Comparison of ENCODE assay signal across 19 cellular contexts in the genomic region with DNA sequence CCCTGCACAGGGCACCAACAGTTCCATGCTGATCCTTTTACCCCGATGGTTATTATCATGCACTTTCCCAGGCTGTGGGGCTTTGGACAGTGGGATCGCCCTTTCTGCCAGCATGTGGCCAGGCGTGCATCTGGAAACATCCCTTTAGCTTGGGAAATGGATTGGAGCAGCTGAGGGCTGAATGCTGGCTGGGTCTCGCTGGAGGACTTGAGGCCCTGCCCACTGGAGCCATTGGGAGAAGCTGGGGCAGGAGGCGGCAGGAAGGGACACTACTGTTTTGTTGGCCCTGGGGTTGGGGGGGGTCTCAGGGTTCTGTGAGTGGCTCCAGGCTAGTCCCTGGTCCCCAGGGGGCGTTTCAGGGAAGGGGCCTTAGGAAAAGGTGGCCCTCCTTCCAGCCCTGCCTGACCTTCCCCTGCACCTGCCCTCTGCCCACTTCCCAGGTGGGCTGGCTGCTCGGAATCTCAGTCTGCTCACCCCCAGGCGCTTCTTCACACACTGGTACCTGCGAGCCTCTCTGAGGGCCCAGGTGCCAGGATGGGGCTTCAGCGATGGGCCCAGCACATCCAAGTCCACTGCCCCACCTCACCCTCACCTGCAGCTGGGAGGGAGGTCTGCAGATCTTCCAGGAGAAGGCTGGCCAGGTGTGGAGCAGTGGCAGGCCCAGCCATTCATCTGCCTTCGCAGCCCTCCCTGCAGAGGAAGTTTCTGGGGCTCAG. TPM values are rescaled to one million over a fixed set of nuclear protein-coding genes. Genes with fewer than 3 reads are reported as not detected.
A peak's percentile ranks its signal among the peaks of the same experiment; 100 is the strongest.
DNase-seq lines count a peak whose midpoint lies in the region; ATAC-seq, FAIRE-seq and TF ChIP-seq lines count a peak whose summit lies in the region.
"Had no signal": no experiment of that assay in that cellular context is flagged by ENCODE, and none has a peak within 500 bp of the region (broad histone marks: within the 10 kb centered on the region; RNA-seq: fewer than 3 reads in every experiment).

No MANE protein-coding gene starts in this region.

- H2AFZ ChIP-seq in OCI-LY7 (ENCODE audit: low read length): no peak overlapping the region
- H2AFZ ChIP-seq: GM23338 had no signal

- no peak overlapping the region for H3K9ac ChIP-seq in kidney (ENCODE audit: low read length in 2 of 2)

- no peak for TF ChIP-seq POLR2A in spleen (IDR thresholded peaks at IDR 0.05)

- H3K4me3 ChIP-seq in kidney (ENCODE audit: low read length in 2 of 2) (no peak overlapping the region), spleen (peak overlapping the region in 1 of 8 donors; percentile 61), OCI-LY7 (ENCODE audit: low read depth, low read length, poor library complexity, severe bottlenecking) (no peak overlapping the region)
- H3K4me3 ChIP-seq: GM23338 had no signal

- 76 to 90% (median 85%) methylated on average over 7 to 11 of the region's 11 CpGs for WGBS in spleen, 5 donors

- H3K4me3 Mint-ChIP-seq in activated CD4-positive, alpha-beta T cell treated with anti-CD3 and anti-CD28 coated beads, Interleukin-2, amount 10 ng/mL, durations not matched to agents 7 days and 5 days: no peak overlapping the region
- H3K4me3 Mint-ChIP-seq in activated T-helper 17 cell treated with anti-CD3 and anti-CD28 coated beads, Interleukin-2, amount 50 U/mL, for 72 hours: no peak overlapping the region
- H3K4me3 Mint-ChIP-seq: CD4-positive, alpha-beta T cell; GM23338; HFFc6 had no signal

- CTCF ChIA-PET in activated CD4-positive, alpha-beta T cell treated with anti-CD3 and anti-CD28 coated beads, Interleukin-2, amount 10 ng/mL, durations not matched to agents 7 days and 5 days (lab: Charles Lee): interaction anchor here (1.5 kb wide), 1 partner anchor 13 kb away, joined by 3 read pairs; no protein-coding TSS in a partner anchor
- CTCF ChIA-PET in OCI-LY7 (lab: Charles Lee; ENCODE audit: unreplicated experiment): no interaction called here

- H3K27me3 Mint-ChIP-seq in activated CD4-positive, alpha-beta T cell treated with anti-CD3 and anti-CD28 coated beads, Interleukin-2, amount 10 ng/mL, durations not matched to agents 7 days and 5 days: peaks cover 8% of the 10 kb centered on the region
- H3K27me3 Mint-ChIP-seq in activated T-helper 17 cell treated with anti-CD3 and anti-CD28 coated beads, Interleukin-2, amount 50 U/mL, for 72 hours: peaks cover 1% of the 10 kb centered on the region
- H3K27me3 Mint-ChIP-seq: CD4-positive, alpha-beta T cell had no signal

- H3K36me3 ChIP-seq in kidney (ENCODE audit: control insufficient read depth in 1 of 2, insufficient read depth in 2 of 2, low read length in 2 of 2) (peaks cover 28 to 34% of the 10 kb centered on the region in 2 donors), spleen (peaks cover 0 to 22% (median 0%) of the 10 kb centered on the region in 6 donors), OCI-LY7 (ENCODE audit: insufficient read depth, low read length) (no peaks in the 10 kb centered on the region)

- no peaks in the 10 kb centered on the region for H4K20me1 ChIP-seq in OCI-LY7 (ENCODE audit: insufficient read depth, low read length)

- no peaks in the 10 kb centered on the region for H3K36me3 Mint-ChIP-seq in activated CD4-positive, alpha-beta T cell treated with anti-CD3 and anti-CD28 coated beads, Interleukin-2, amount 10 ng/mL, durations not matched to agents 7 days and 5 days (ENCODE audit: low read depth)
- H3K36me3 Mint-ChIP-seq in activated T-helper 17 cell treated with anti-CD3 and anti-CD28 coated beads, Interleukin-2, amount 50 U/mL, for 72 hours (ENCODE audit: low read depth): no peaks in the 10 kb centered on the region

- H3K9me3 ChIP-seq in kidney (ENCODE audit: control insufficient read depth in 1 of 2, low read length in 2 of 2) (no peaks in the 10 kb centered on the region), spleen (no peaks in the 10 kb centered on the region), OCI-LY7 (ENCODE audit: low read length) (no peaks in the 10 kb centered on the region)

- H3K4me1 Mint-ChIP-seq in activated CD4-positive, alpha-beta T cell treated with anti-CD3 and anti-CD28 coated beads, Interleukin-2, amount 10 ng/mL, durations not matched to agents 7 days and 5 days: no peaks in the 10 kb centered on the region
- H3K4me1 Mint-ChIP-seq in activated T-helper 17 cell treated with anti-CD3 and anti-CD28 coated beads, Interleukin-2, amount 50 U/mL, for 72 hours: no peaks in the 10 kb centered on the region

- DNase-seq in activated CD4-positive, alpha-beta T cell treated with anti-CD3 and anti-CD28 coated beads, Interleukin-2, amount 10 ng/mL, durations not matched to agents 7 days and 5 days: no peak
- DNase-seq in activated CD4-positive, alpha-beta T cell treated with anti-CD3 and anti-CD28 coated beads, Interleukin-2, amount 50 U/mL, for 1 hour: no peak
- DNase-seq in LHCN-M2 (ENCODE audit: low read depth): peak; percentile 46
- DNase-seq in kidney: peak; percentile 63
- peak; percentile 71 for DNase-seq in spleen
- no peak for DNase-seq in OCI-LY7 (ENCODE audit: low spot score)
- no peak for DNase-seq in EL
- DNase-seq: CD4-positive, alpha-beta T cell; HFFc6; Kasumi-1; NCI-H1436 treated with DMSO at 0.1 percent for 48 hours; NCI-H2081 treated with DMSO at 0.1 percent for 48 hours; NCI-H226; NCI-H526 had no signal

- FAIRE-seq in kidney (lab: Jason Lieb, UNC): no peak

- H3K4me1 ChIP-seq in kidney (ENCODE audit: control insufficient read depth in 1 of 2, insufficient read depth in 1 of 2, low read depth in 1 of 2, low read length in 2 of 2) (no peaks in the 10 kb centered on the region), spleen (peaks cover 0 to 50% (median 4%) of the 10 kb centered on the region in 6 donors), OCI-LY7 (ENCODE audit: insufficient read depth, low read length, poor library complexity, severe bottlenecking) (no peaks in the 10 kb centered on the region)

- no peak for ATAC-seq in activated T-helper 17 cell treated with anti-CD3 and anti-CD28 coated beads, Interleukin-2, amount 50 U/mL, for 72 hours (replicated peaks)
- ATAC-seq: SK-N-SH treated with all-trans-retinoic acid at 6 μM for 48 hours had no signal

- no TSS peak for BruUV-seq in OCI-LY7 (replicated peaks; lab: Mats Ljungman, UMichigan)

- no peaks in the 10 kb centered on the region for H3K79me2 ChIP-seq in OCI-LY7 (ENCODE audit: insufficient read depth, low read depth, low read length)

- no peaks in the 10 kb centered on the region for H3K9me2 ChIP-seq in OCI-LY7 (ENCODE audit: insufficient read depth, low read length)

- H3K27ac ChIP-seq in kidney (ENCODE audit: low read depth in 2 of 2, low read length in 2 of 2) (no peak overlapping the region), spleen (peak overlapping the region in 5 of 8 donors; percentile 45 to 95 (median 89)), OCI-LY7 (ENCODE audit: low read depth, low read length, poor library complexity, severe bottlenecking) (no peak overlapping the region)

- H3K27me3 ChIP-seq in spleen (replicated peaks in 1 of 7): peaks cover 0 to 17% (median 0%) of the 10 kb centered on the region in 7 donors

- intact Hi-C loops in kidney (cut with DNase I) (no loop called here), spleen (cut with DNase I; ENCODE audit: low total_unique reads) (no loop called here), OCI-LY7 (cut with micrococcal nuclease; ENCODE audit: unreplicated experiment) (no loop called here)

- TF ChIP-seq CTCF in kidney (IDR thresholded peaks at IDR 0.05; ENCODE audit: borderline replicate concordance, extremely low read depth, insufficient read depth): no peak
- TF ChIP-seq CTCF in spleen (IDR thresholded peaks at IDR 0.05 in 8 of 11, conservative IDR thresholded peaks at IDR 0.05 in 3 of 11): no peak
- TF ChIP-seq CTCF in OCI-LY7 (conservative IDR thresholded peaks at IDR 0.05; ENCODE audit: low read length): no peak

- H3K27ac Mint-ChIP-seq in activated CD4-positive, alpha-beta T cell treated with anti-CD3 and anti-CD28 coated beads, Interleukin-2, amount 10 ng/mL, durations not matched to agents 7 days and 5 days: peak overlapping the region; percentile 31
- H3K27ac Mint-ChIP-seq in activated T-helper 17 cell treated with anti-CD3 and anti-CD28 coated beads, Interleukin-2, amount 50 U/mL, for 72 hours: no peak overlapping the region
- H3K27ac Mint-ChIP-seq: CD4-positive, alpha-beta T cell; GM23338; HFFc6 had no signal

- POLR2A ChIA-PET in activated CD4-positive, alpha-beta T cell treated with anti-CD3 and anti-CD28 coated beads, Interleukin-2, amount 10 ng/mL, durations not matched to agents 7 days and 5 days (lab: Charles Lee): no interaction called here
- POLR2A ChIA-PET in OCI-LY7 (lab: Charles Lee): no interaction called here

- H3K4me2 ChIP-seq in OCI-LY7 (ENCODE audit: low read length): no peak overlapping the region
- H3K4me2 ChIP-seq: GM23338 had no signal

- no peaks in the 10 kb centered on the region for H3K9me3 Mint-ChIP-seq in activated CD4-positive, alpha-beta T cell treated with anti-CD3 and anti-CD28 coated beads, Interleukin-2, amount 10 ng/mL, durations not matched to agents 7 days and 5 days
- no peaks in the 10 kb centered on the region for H3K9me3 Mint-ChIP-seq in activated T-helper 17 cell treated with anti-CD3 and anti-CD28 coated beads, Interleukin-2, amount 50 U/mL, for 72 hours
- H3K9me3 Mint-ChIP-seq: CD4-positive, alpha-beta T cell; GM23338; HFFc6 had no signal

RNA-seq across cellular contexts. Expression of a gene that starts 1.6 kb away (rescaled TPM):
- total RNA-seq in activated CD4-positive, alpha-beta T cell treated with anti-CD3 and anti-CD28 coated beads, Interleukin-2, amount 10 ng/mL, durations not matched to agents 7 days and 5 days: not detected
- total RNA-seq in LHCN-M2 (2014; rRNA removed): not detected in 2 replicates
- polyA plus RNA-seq in LHCN-M2 (2012): not detected
- 1.8 TPM for total RNA-seq in kidney
- polyA plus RNA-seq in kidney (ENCODE audit: insufficient read depth, low read depth, low replicate concordance): 0.17 TPM
- 100 to 1,000 TPM in 2 of 7 donors, 10 to 100 TPM in 5; 16.6 to 116 (median 34.2) TPM for total RNA-seq in spleen
- polyA plus RNA-seq in spleen: 10 to 100 TPM in 1 of 3 donors, 1 to 10 TPM in 2; 2.5 to 15.3 (median 8.5) TPM
- total RNA-seq in activated T-helper 17 cell treated with anti-CD3 and anti-CD28 coated beads, Interleukin-2, amount 50 U/mL, for 72 hours: not detected
- not detected in 2 replicates for total RNA-seq in OCI-LY7 (2014; rRNA removed; shearing (Covaris generic))
- total RNA-seq in OCI-LY7 (2022): not detected in 2 replicates
- total RNA-seq: A673, Daoy, GM23338, HFFc6 had no signal
- polyA plus RNA-seq: GM23338 had no signal

RNA-seq across cellular contexts. Expression of a gene that starts 28.1 kb away (rescaled TPM):
- not detected for total RNA-seq in activated CD4-positive, alpha-beta T cell treated with anti-CD3 and anti-CD28 coated beads, Interleukin-2, amount 10 ng/mL, durations not matched to agents 7 days and 5 days
- total RNA-seq in LHCN-M2 (2014; rRNA removed) (not detected in 2 replicates), kidney (3.2 TPM), spleen (1 to 10 TPM in 1 of 7 donors, under 1 TPM in 2, not detected in 4; 0.20 to 2.1 (median 0.60) TPM), OCI-LY7 (2022) (0.46 and 0.55 TPM in 2 replicates)
- not detected for polyA plus RNA-seq in LHCN-M2 (2012)
- polyA plus RNA-seq in kidney (ENCODE audit: insufficient read depth, low read depth, low replicate concordance) (1.8 TPM), spleen (under 1 TPM; 0.03 to 0.11 (median 0.06) TPM)
- total RNA-seq in activated T-helper 17 cell treated with anti-CD3 and anti-CD28 coated beads, Interleukin-2, amount 50 U/mL, for 72 hours: not detected
- 0.05 and 0.44 TPM in 2 replicates for total RNA-seq in OCI-LY7 (2014; rRNA removed; shearing (Covaris generic))
- total RNA-seq: A673; CD4-positive, alpha-beta T cell; Daoy; GM23338; HFFc6 had no signal
- polyA plus RNA-seq: GM23338 had no signal

RNA-seq across cellular contexts. Expression of a gene that starts 38.1 kb away (rescaled TPM):
- total RNA-seq in activated CD4-positive, alpha-beta T cell treated with anti-CD3 and anti-CD28 coated beads, Interleukin-2, amount 10 ng/mL, durations not matched to agents 7 days and 5 days: 1 to 10 TPM; 2.2 to 2.9 TPM
- total RNA-seq in LHCN-M2 (2014; rRNA removed): 1.3 and 5.5 TPM in 2 replicates
- polyA plus RNA-seq in LHCN-M2 (2012): 2.2 TPM
- 351 TPM for total RNA-seq in kidney
- 188 TPM for polyA plus RNA-seq in kidney (ENCODE audit: insufficient read depth, low read depth, low replicate concordance)
- total RNA-seq in spleen: 10 to 100 TPM in 4 of 7 donors, 1 to 10 TPM in 3; 6.9 to 23.7 (median 10.5) TPM
- 1 to 10 TPM; 1.0 to 2.7 (median 1.2) TPM for polyA plus RNA-seq in spleen
- total RNA-seq in activated T-helper 17 cell treated with anti-CD3 and anti-CD28 coated beads, Interleukin-2, amount 50 U/mL, for 72 hours: 10 to 100 TPM; 10.7 to 34.3 TPM
- total RNA-seq in OCI-LY7 (2014; rRNA removed; shearing (Covaris generic)): not detected in 2 replicates
- total RNA-seq in OCI-LY7 (2022): not detected in 2 replicates

Comparison
In these comparisons a context has a peak if more than half of its experiments do, and no peak if none do; other contexts are left out.
1. DNase-seq: peak in LHCN-M2 (single experiment), kidney (single experiment) and spleen (single experiment); none in activated CD4-positive, alpha-beta T cell treated with anti-CD3 and anti-CD28 coated beads, Interleukin-2, amount 10 ng/mL, durations not matched to agents 7 days and 5 days (single experiment), activated CD4-positive, alpha-beta T cell treated with anti-CD3 and anti-CD28 coated beads, Interleukin-2, amount 50 U/mL, for 1 hour (single experiment), OCI-LY7 (single experiment) and EL (single experiment).
2. H3K27ac ChIP-seq: peak in spleen (5 of 8); none in kidney (0 of 2) and OCI-LY7 (single experiment).